Comparison of ENCODE assay signal across 9 cellular contexts in the genomic region with DNA sequence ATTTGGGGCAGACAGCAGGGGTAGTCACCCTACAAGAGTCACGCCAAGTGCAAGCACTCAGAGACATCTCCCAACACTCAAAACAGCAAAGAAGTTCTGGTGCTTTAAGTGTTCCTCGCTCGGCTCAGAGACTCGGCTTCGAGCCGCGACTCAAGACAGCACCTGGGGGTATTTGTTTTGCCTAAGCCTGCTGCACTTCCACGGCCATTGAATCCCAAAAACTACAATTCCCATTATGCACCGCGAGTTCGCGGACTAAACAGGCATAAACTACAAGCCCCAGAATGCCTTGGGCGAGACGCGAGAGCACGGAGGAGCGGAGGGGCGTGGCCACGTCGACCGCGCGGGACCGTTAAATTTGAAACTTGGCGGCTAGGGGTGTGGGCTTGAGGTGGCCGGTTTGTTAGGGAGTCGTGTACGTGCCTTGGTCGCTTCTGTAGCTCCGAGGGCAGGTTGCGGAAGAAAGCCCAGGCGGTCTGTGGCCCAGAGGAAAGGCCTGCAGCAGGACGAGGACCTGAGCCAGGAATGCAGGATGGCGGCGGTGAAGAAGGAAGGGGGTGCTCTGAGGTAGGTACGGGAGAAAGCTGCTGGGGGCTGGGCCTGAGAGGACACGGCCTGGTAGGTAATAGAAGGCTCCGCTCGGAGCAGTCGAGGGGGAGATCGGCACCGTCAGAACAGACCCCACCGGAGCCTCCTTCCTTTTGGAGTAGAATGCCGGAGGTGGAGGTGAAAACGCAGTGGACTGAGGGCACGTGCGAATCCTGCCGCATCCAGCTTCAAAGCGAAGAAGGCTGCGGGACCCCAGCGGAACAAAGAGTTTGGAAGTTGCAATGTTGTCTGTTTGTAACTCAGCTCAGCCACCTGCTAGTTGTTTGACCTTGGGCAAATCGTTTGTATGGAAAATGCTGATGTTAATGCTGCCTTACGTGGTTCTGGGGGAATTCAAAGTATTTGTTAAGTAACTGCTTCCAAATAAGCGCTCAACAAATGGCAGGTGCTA. TPM values are rescaled to one million over a fixed set of nuclear protein-coding genes. Genes with fewer than 3 reads are reported as not detected.
DNase-seq lines count a peak whose midpoint lies in the region; ATAC-seq, FAIRE-seq and TF ChIP-seq lines count a peak whose summit lies in the region.
"Had no signal": no experiment of that assay in that cellular context is flagged by ENCODE, and none has a peak within 500 bp of the region (broad histone marks: within the 10 kb centered on the region; RNA-seq: fewer than 3 reads in every experiment).

A gene with protein sequence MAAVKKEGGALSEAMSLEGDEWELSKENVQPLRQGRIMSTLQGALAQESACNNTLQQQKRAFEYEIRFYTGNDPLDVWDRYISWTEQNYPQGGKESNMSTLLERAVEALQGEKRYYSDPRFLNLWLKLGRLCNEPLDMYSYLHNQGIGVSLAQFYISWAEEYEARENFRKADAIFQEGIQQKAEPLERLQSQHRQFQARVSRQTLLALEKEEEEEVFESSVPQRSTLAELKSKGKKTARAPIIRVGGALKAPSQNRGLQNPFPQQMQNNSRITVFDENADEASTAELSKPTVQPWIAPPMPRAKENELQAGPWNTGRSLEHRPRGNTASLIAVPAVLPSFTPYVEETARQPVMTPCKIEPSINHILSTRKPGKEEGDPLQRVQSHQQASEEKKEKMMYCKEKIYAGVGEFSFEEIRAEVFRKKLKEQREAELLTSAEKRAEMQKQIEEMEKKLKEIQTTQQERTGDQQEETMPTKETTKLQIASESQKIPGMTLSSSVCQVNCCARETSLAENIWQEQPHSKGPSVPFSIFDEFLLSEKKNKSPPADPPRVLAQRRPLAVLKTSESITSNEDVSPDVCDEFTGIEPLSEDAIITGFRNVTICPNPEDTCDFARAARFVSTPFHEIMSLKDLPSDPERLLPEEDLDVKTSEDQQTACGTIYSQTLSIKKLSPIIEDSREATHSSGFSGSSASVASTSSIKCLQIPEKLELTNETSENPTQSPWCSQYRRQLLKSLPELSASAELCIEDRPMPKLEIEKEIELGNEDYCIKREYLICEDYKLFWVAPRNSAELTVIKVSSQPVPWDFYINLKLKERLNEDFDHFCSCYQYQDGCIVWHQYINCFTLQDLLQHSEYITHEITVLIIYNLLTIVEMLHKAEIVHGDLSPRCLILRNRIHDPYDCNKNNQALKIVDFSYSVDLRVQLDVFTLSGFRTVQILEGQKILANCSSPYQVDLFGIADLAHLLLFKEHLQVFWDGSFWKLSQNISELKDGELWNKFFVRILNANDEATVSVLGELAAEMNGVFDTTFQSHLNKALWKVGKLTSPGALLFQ (plus strand): TSS at position 381 of the 1,000 bp plus-strand sequence. CDS start 152 bp downstream, at position 533.

- peak within 1 kb of the TSS; percentile 95 for H2AFZ ChIP-seq in HepG2 (ENCODE audit: low read length)

- CTCF ChIA-PET in HepG2 (lab: Yijun Ruan, JAX; ENCODE audit: low intra/inter-chr PET ratio, low total read pairs), result interaction anchor here (0.5 kb wide), 1 partner anchor 61 kb away, joined by 3 read pairs; no protein-coding TSS in a partner anchor

- H3K9ac ChIP-seq in HepG2 (ENCODE audit: insufficient read depth, low read depth, low read length), result peak within 1 kb of the TSS; percentile 83

- DNase-seq in NCI-H526 treated with DMSO at 0.1 percent for 48 hours (lab: John Stamatoyannopoulos, UW) (peak; percentile 93), dermis microvascular lymphatic vessel endothelial cell (ENCODE audit: low read depth in 2 of 2) (peak; percentile 82 to 90), HepG2 (ENCODE audit: low spot score) (peak; percentile 95)
- peak; percentile 96 for DNase-seq in activated CD4-positive, alpha-beta T cell treated with anti-CD3 and anti-CD28 coated beads for 48 hours
- DNase-seq in stimulated activated CD4-positive, alpha-beta T cell treated with anti-CD3 and anti-CD28 coated beads, Interleukin-2, amount 100 ng/mL, for 4 hours (ENCODE audit: low read depth), result peak; percentile 86

- peak; percentile 87 for FAIRE-seq in HepG2 (lab: Jason Lieb, UNC)
- FAIRE-seq: islet of Langerhans had no signal

- no peaks in the 10 kb centered on the region for H3K9me3 ChIP-seq in HepG2 (ENCODE audit: low read length)

- no peak; the same call in 1 of the 2 replicates for TF ChIP-seq RAD21 in HepG2 (CRISPR knock-in tag; IDR thresholded peaks at IDR 0.05)

- peak; percentile 62 to 69; a peak in 3 of 4 replicates for TF ChIP-seq POLR2A in HepG2 (IDR thresholded peaks at IDR 0.05; ENCODE audit: insufficient read depth in 1 of 2, low read depth in 2 of 2, low read length in 2 of 2)

- WGBS in HepG2 (ENCODE audit: low lambda C conversion rate), result 2% methylated on average over 31 of the region's 54 CpGs

- ATAC-seq in GM19351 (IDR thresholded peaks at IDR 0.05; ENCODE audit: unreplicated experiment), result peak; percentile 92
- ATAC-seq in HG03469 (IDR thresholded peaks at IDR 0.05; ENCODE audit: unreplicated experiment), result peak; percentile 66
- ATAC-seq in HepG2, result peak; percentile 91

- no peaks in the 10 kb centered on the region for H4K20me1 ChIP-seq in HepG2 (ENCODE audit: insufficient read depth, low read length)

- H3K27me3 ChIP-seq in HepG2 (ENCODE audit: control insufficient read depth in 1 of 2, insufficient read depth in 2 of 2, low read length in 2 of 2), result no peaks in the 10 kb centered on the region; a peak in 2 of 5 replicates

- peaks cover 42% of the 10 kb centered on the region for H3K79me2 ChIP-seq in HepG2 (ENCODE audit: insufficient read depth, low read length)

- in situ Hi-C loops in HepG2 (cut with HindIII; ENCODE audit: extremely low pct_ligation_motif_present, low pct_unique_long_range_greater_than_20kb), result loop anchor here (10.0 kb wide), 1 partner anchor 116 kb away; no protein-coding TSS in a partner anchor

- intact Hi-C loops in HepG2 (cut with micrococcal nuclease; ENCODE audit: unreplicated experiment), result loop anchor here (2.0 to 5.0 kb wide), 3 partner anchors 52 to 114 kb away; partner anchors contain the start of gene BMF

- peak within 1 kb of the TSS; percentile 89 for H3K27ac ChIP-seq in C4-2B
- peak within 1 kb of the TSS; percentile 74 for H3K27ac ChIP-seq in HepG2 (ENCODE audit: extremely low read length, insufficient read depth, low read length)

- TF ChIP-seq CTCF in C4-2B (conservative IDR thresholded peaks at IDR 0.05), result no peak
- TF ChIP-seq CTCF in HepG2 (CRISPR knock-in tag; IDR thresholded peaks at IDR 0.05), result peak; percentile 15; the same call in 1 of the 2 replicates

- TSS peak; percentile 69 for BruUV-seq in HepG2 (replicated peaks; lab: Mats Ljungman, UMichigan)

- H3K4me1 ChIP-seq in HepG2 (ENCODE audit: insufficient read depth, low read length), result peaks cover 58% of the 10 kb centered on the region

- POLR2A ChIA-PET in HepG2 (lab: Yijun Ruan, JAX), result interaction anchor here (1.0 to 4.0 kb wide), 5 partner anchors 53 to 162 kb away, joined by 3 to 25 read pairs (median 4); partner anchors contain the start of genes BMF and INAFM2

- TF ChIP-seq EP300 in HepG2 (IDR thresholded peaks at IDR 0.05; ENCODE audit: low read depth in 2 of 2, low read length in 2 of 2) (no peak), HepG2 (CRISPR knock-in tag; IDR thresholded peaks at IDR 0.05; ENCODE audit: borderline replicate concordance) (no peak)

- peak within 1 kb of the TSS; percentile 77 to 98 (median 91) for H3K4me3 ChIP-seq in HepG2 (replicated peaks in 1 of 3; ENCODE audit: insufficient read depth in 1 of 3, low read depth in 2 of 3, low read length in 3 of 3)

- peaks cover 3 to 15% of the 10 kb centered on the region in 2 experiments; a peak in 4 of 5 replicates for H3K36me3 ChIP-seq in HepG2 (replicated peaks in 1 of 2; ENCODE audit: control insufficient read depth in 1 of 2, insufficient read depth in 2 of 2, low read length in 2 of 2)

- H3K4me2 ChIP-seq in HepG2 (ENCODE audit: low read depth, low read length), result peak within 1 kb of the TSS; percentile 89

TF ChIP-seq in HepG2, 621 proteins besides CTCF, POLR2A, EP300 and RAD21 (continues in another document):
- no peak for TF ChIP-seq KDM1A (CRISPR knock-in tag; IDR thresholded peaks at IDR 0.05)

RNA-seq across cellular contexts. Expression of the gene that starts here (rescaled TPM):
- total RNA-seq in dermis microvascular lymphatic vessel endothelial cell, result 8.5 and 20.2 TPM in 2 replicates
- 63.5 and 71.9 TPM in 2 replicates for total RNA-seq in HepG2 (2016; rRNA removed; fragmentation: Illumina TruSeq; extraction: Trizol)
- total RNA-seq in HepG2 (2016; cell fraction: cytosol; rRNA removed; fragmentation: Illumina TruSeq; extraction: Trizol; ENCODE audit: low read depth), result 14.9 and 17.0 TPM in 2 replicates
- total RNA-seq in HepG2 (2016; cell fraction: insoluble cytoplasmic fraction; rRNA removed; fragmentation: Illumina TruSeq; extraction: Trizol), result 60.4 and 74.3 TPM in 2 replicates
- total RNA-seq in HepG2 (2016; cell fraction: membrane; rRNA removed; fragmentation: Illumina TruSeq; extraction: Trizol), result 19.2 and 19.9 TPM in 2 replicates
- 68.9 and 70.1 TPM in 2 replicates for total RNA-seq in HepG2 (2016; cell fraction: nucleus; rRNA removed; fragmentation: Illumina TruSeq; extraction: Trizol)
- 16.0 and 26.2 TPM in 2 replicates for polyA plus RNA-seq in HepG2 (2011; rRNA removed)
- polyA plus RNA-seq in HepG2 (2011; cell fraction: cytosol; rRNA removed), result 6.4 and 7.2 TPM in 2 replicates
- 24.4 and 31.6 TPM in 2 replicates for polyA plus RNA-seq in HepG2 (2011; cell fraction: nucleus; rRNA removed)
- polyA plus RNA-seq in HepG2 (2012), result 11.0 and 22.9 TPM in 2 replicates
- 2.0 and 2.3 TPM in 2 replicates for polyA plus RNA-seq in HepG2 (2016; cell fraction: cytosol; fragmentation: Illumina TruSeq; extraction: Trizol; ENCODE audit: low read depth)
- 56.3 and 61.0 TPM in 2 replicates for polyA plus RNA-seq in HepG2 (2016; cell fraction: insoluble cytoplasmic fraction; fragmentation: Illumina TruSeq; extraction: Trizol; ENCODE audit: low read depth)
- polyA plus RNA-seq in HepG2 (2016; cell fraction: membrane; fragmentation: Illumina TruSeq; extraction: Trizol; ENCODE audit: low read depth), result 4.9 and 5.6 TPM in 2 replicates
- 94.8 and 96.7 TPM in 2 replicates for polyA plus RNA-seq in HepG2 (2016; cell fraction: nucleus; fragmentation: Illumina TruSeq; extraction: Trizol; ENCODE audit: insufficient read depth, low read depth)
- 11.0 and 45.9 TPM in 2 replicates for polyA minus RNA-seq in HepG2 (2011; rRNA and poly(A)+ RNA removed; ENCODE audit: low replicate concordance)
- polyA minus RNA-seq in HepG2 (2011; cell fraction: cytosol; rRNA and poly(A)+ RNA removed), result 9.9 and 10.4 TPM in 2 replicates
- polyA minus RNA-seq in HepG2 (2011; cell fraction: nucleus; rRNA and poly(A)+ RNA removed), result 50.4 and 68.2 TPM in 2 replicates

Comparison
In these comparisons a context has a peak if more than half of its experiments do, and no peak if none do; other contexts are left out.
1. Peak in every context shown above with its lines: DNase-seq, ATAC-seq, H3K4me3 ChIP-seq and H3K27ac ChIP-seq.